Comparison of ENCODE assay signal across 8 cellular contexts in the genomic region with DNA sequence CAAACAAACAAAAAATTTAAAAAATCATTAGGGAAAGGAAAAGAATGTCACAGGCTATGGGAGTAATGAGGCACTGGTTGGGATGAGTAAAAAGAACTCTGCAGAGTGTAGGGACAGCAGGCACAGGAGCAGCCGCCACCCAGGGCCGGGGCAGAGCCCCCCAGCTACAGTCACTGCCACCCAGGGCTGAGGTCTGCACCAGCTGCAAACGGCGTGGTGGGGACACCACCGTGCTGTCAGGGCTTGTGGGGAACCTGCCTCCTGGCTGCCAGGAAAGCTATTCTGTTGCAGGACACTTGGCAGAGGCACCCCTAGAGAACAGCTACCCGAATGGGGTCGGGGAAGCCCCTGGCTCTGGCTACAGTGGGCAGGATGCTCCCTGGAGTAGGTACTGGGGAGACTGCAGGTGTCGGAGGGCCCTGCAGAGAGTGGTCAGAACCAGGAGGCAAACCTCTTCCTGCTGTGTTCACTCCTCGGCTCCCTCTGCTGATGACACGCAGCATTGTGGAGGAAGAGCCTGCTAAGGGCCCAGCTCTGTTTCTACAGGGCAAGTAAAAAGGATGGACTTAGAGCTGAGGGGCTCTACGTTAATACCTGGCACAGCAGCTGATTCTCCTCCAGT. TPM values are rescaled to one million over a fixed set of nuclear protein-coding genes. Genes with fewer than 3 reads are reported as not detected.
DNase-seq lines count a peak whose midpoint lies in the region; ATAC-seq, FAIRE-seq and TF ChIP-seq lines count a peak whose summit lies in the region.

No MANE protein-coding gene starts in this region.

- no peak overlapping the region for H3K27ac Mint-ChIP-seq in mesothelial cell of epicardium

- CTCF ChIA-PET in Panc1 (lab: Charles Lee) (interaction anchor here (0.8 kb wide), 1 partner anchor 104 kb away, joined by 4 read pairs; no protein-coding TSS in a partner anchor), endothelial cell of umbilical vein (lab: Charles Lee) (interaction anchor here (0.7 to 1.3 kb wide), 10 partner anchors 10 to 125 kb away, joined by 3 to 11 read pairs (median 4); partner anchors contain the start of genes DECR2, MRPL28 and PGAP6)

- peaks cover 24% of the 10 kb centered on the region for H3K36me3 Mint-ChIP-seq in mesothelial cell of epicardium

- H4K91ac ChIP-seq in trophoblast cell (ENCODE audit: low read depth, low read length) = no peak overlapping the region

- no peak overlapping the region for H3K4me3 Mint-ChIP-seq in mesothelial cell of epicardium

- H3K9ac ChIP-seq in endothelial cell of umbilical vein (replicated peaks; ENCODE audit: extremely low read depth, insufficient read depth, low read length) = no peak overlapping the region
- H3K9ac ChIP-seq in trophoblast cell (ENCODE audit: low read length) = no peak overlapping the region

- H3K14ac ChIP-seq in trophoblast cell (ENCODE audit: low read length) = no peak overlapping the region

- dilution Hi-C loops in endothelial cell of umbilical vein (cut with MboI; ENCODE audit: extremely low pct_ligation_motif_present, low sequenced_read_pairs) = no loop called here

- no peak overlapping the region for H3K4ac ChIP-seq in trophoblast cell (ENCODE audit: low read depth, low read length)

- no peak for TF ChIP-seq POLR2A in endothelial cell of umbilical vein (IDR thresholded peaks at IDR 0.05; ENCODE audit: low read depth, low read length)

- ATAC-seq in Panc1 = peak; percentile 94
- ATAC-seq in GM21367 (IDR thresholded peaks at IDR 0.05; ENCODE audit: unreplicated experiment) = no peak

- H2BK120ac ChIP-seq in trophoblast cell (ENCODE audit: insufficient read depth, low read length, poor library complexity) = no peak overlapping the region

- H2BK5ac ChIP-seq in trophoblast cell (ENCODE audit: low read depth, low read length, poor library complexity) = no peak overlapping the region

- POLR2A ChIA-PET in Panc1 (lab: Charles Lee) = interaction anchor here (0.5 kb wide), 1 partner anchor 312 kb away, joined by 7 read pairs; no protein-coding TSS in a partner anchor
- POLR2A ChIA-PET in endothelial cell of umbilical vein (lab: Charles Lee) = interaction anchor here (0.6 kb wide), 1 partner anchor 278 kb away, joined by 3 read pairs; no protein-coding TSS in a partner anchor

- in situ Hi-C loops in Panc1 (cut with HindIII; ENCODE audit: low pct_unique_long_range_greater_than_20kb, low sequenced_read_pairs) = no loop called here

- no peak overlapping the region for H3K4me3 ChIP-seq in Panc1 (ENCODE audit: low read depth in 2 of 2, low read length in 2 of 2)
- no peak overlapping the region for H3K4me3 ChIP-seq in endothelial cell of umbilical vein (replicated peaks in 1 of 3; ENCODE audit: insufficient read depth in 1 of 3, low read depth in 1 of 3, low read length in 3 of 3)
- no peak overlapping the region for H3K4me3 ChIP-seq in trophoblast cell (ENCODE audit: low read depth, low read length)

- no peaks in the 10 kb centered on the region for H3K9me3 ChIP-seq in Panc1 (ENCODE audit: control insufficient read depth, insufficient read depth, low read depth, low read length)
- H3K9me3 ChIP-seq in endothelial cell of umbilical vein (replicated peaks; ENCODE audit: control insufficient read depth, insufficient read depth, low read length) = no peaks in the 10 kb centered on the region
- no peaks in the 10 kb centered on the region for H3K9me3 ChIP-seq in trophoblast cell (ENCODE audit: insufficient read depth, low read depth, low read length)

- no TSS peak for BruUV-seq in Panc1 (replicated peaks; lab: Mats Ljungman, UMichigan)
- no TSS peak for BruUV-seq in endothelial cell of umbilical vein (replicated peaks; lab: Mats Ljungman, UMichigan)

- no peak overlapping the region for H3K23ac ChIP-seq in trophoblast cell (ENCODE audit: low read length)

- H3K27ac ChIP-seq in Panc1 (ENCODE audit: low read length) = no peak overlapping the region
- H3K27ac ChIP-seq in endothelial cell of umbilical vein (ENCODE audit: insufficient read depth, low read depth, low read length) = no peak overlapping the region
- H3K27ac ChIP-seq in trophoblast cell (ENCODE audit: low read depth, low read length) = no peak overlapping the region

- H3K27me3 Mint-ChIP-seq in mesothelial cell of epicardium (ENCODE audit: low read depth) = no peaks in the 10 kb centered on the region

- H4K12ac ChIP-seq in trophoblast cell (ENCODE audit: low read depth, low read length) = no peak overlapping the region

- H2BK12ac ChIP-seq in trophoblast cell (ENCODE audit: low read length) = no peak overlapping the region

- H2AFZ ChIP-seq in endothelial cell of umbilical vein (ENCODE audit: low read depth, low read length) (no peak overlapping the region), trophoblast cell (ENCODE audit: insufficient read depth, low read length, poor library complexity) (no peak overlapping the region)

- WGBS in trophoblast cell (ENCODE audit: extremely low coverage, insufficient coverage, insufficient read length) = no CpG with 5 or more reads among the region's 11 CpGs

- H3K36me3 ChIP-seq in Panc1 (ENCODE audit: control insufficient read depth, insufficient read depth, low read length) = no peaks in the 10 kb centered on the region
- H3K36me3 ChIP-seq in endothelial cell of umbilical vein (ENCODE audit: control insufficient read depth in 2 of 2, extremely low read depth in 1 of 2, insufficient read depth in 2 of 2, low read length in 2 of 2) = peaks cover 0 to 24% of the 10 kb centered on the region in 2 experiments
- peaks cover 12 to 15% of the 10 kb centered on the region in 2 experiments for H3K36me3 ChIP-seq in trophoblast cell (ENCODE audit: control insufficient read depth in 1 of 2, insufficient read depth in 2 of 2, low read length in 2 of 2)

- no peaks in the 10 kb centered on the region for H3K79me1 ChIP-seq in trophoblast cell (ENCODE audit: low read length)

- no peaks in the 10 kb centered on the region for H3K9me3 Mint-ChIP-seq in mesothelial cell of epicardium

- no peak overlapping the region for H4K8ac ChIP-seq in trophoblast cell (ENCODE audit: low read depth, low read length)

- no peaks in the 10 kb centered on the region for H3K4me1 ChIP-seq in Panc1 (ENCODE audit: control insufficient read depth, insufficient read depth, low read length)
- H3K4me1 ChIP-seq in endothelial cell of umbilical vein (ENCODE audit: control insufficient read depth, extremely low read depth, insufficient read depth, low read length) = no peaks in the 10 kb centered on the region
- H3K4me1 ChIP-seq in trophoblast cell (ENCODE audit: control insufficient read depth in 1 of 2, insufficient read depth in 2 of 2, low read length in 2 of 2) = peaks cover 0 to 4% of the 10 kb centered on the region in 2 experiments

- no peaks in the 10 kb centered on the region for H3K79me2 ChIP-seq in endothelial cell of umbilical vein (ENCODE audit: control insufficient read depth, insufficient read depth, low read length)
- no peaks in the 10 kb centered on the region for H3K79me2 ChIP-seq in trophoblast cell (ENCODE audit: control insufficient read depth, insufficient read depth, low read length, poor library complexity)

- H3K4me1 Mint-ChIP-seq in mesothelial cell of epicardium = no peaks in the 10 kb centered on the region

- DNase-seq in COR-L47 (lab: John Stamatoyannopoulos, UW) = peak; percentile 28
- DNase-seq in Panc1 (ENCODE audit: low read depth, low spot score) = peak; percentile 4
- peak; percentile 49 for DNase-seq in endothelial cell of umbilical vein (ENCODE audit: low read depth, low spot score)
- peak; percentile 30 to 59 for DNase-seq in trophoblast cell
- no peak for DNase-seq in mesothelial cell of epicardium (ENCODE audit: low spot score in 2 of 2, unreplicated experiment in 2 of 2)
- no peak for DNase-seq in stimulated activated CD4-positive, alpha-beta T cell treated with anti-CD3 and anti-CD28 coated beads, Interleukin-4, amount 100 ng/mL, for 1 hour

- H3K4me2 ChIP-seq in endothelial cell of umbilical vein (ENCODE audit: insufficient read depth, low read length) (no peak overlapping the region), trophoblast cell (ENCODE audit: low read length) (no peak overlapping the region)

- H3K9me1 ChIP-seq in endothelial cell of umbilical vein (replicated peaks; ENCODE audit: control insufficient read depth, extremely low read depth, insufficient read depth, low read length) = no peaks in the 10 kb centered on the region

- TF ChIP-seq CTCF in GM12874 (IDR thresholded peaks at IDR 0.05; ENCODE audit: insufficient read depth, low read depth, low read length) (peak; percentile 61; the same call in 1 of the 2 replicates), Panc1 (IDR thresholded peaks at IDR 0.05) (no peak; the same call in 1 of the 2 replicates), endothelial cell of umbilical vein (IDR thresholded peaks at IDR 0.05; ENCODE audit: extremely low read depth in 1 of 2, insufficient read depth in 1 of 2, low read depth in 1 of 2, low read length in 2 of 2) (peak; percentile 49 to 54), mesothelial cell of epicardium (IDR thresholded peaks at IDR 0.05; ENCODE audit: unreplicated experiment) (no peak)

- FAIRE-seq in endothelial cell of umbilical vein (lab: Jason Lieb, UNC) = peak; percentile 66

- no peak overlapping the region for H3K18ac ChIP-seq in trophoblast cell (ENCODE audit: low read length)

- intact Hi-C loops in Panc1 (cut with micrococcal nuclease; ENCODE audit: unreplicated experiment) = loop anchor here (5.0 kb wide), 1 partner anchor 103 kb away; no protein-coding TSS in a partner anchor
- intact Hi-C loops in endothelial cell of umbilical vein (cut with micrococcal nuclease) = loop anchor here (1.0 to 5.0 kb wide), 2 partner anchors 68 to 103 kb away; partner anchors contain the start of gene RAB11FIP3

- no peaks in the 10 kb centered on the region for H4K20me1 ChIP-seq in endothelial cell of umbilical vein (replicated peaks; ENCODE audit: control insufficient read depth, extremely low read depth, insufficient read depth, low read length)

- no peak overlapping the region for H2AK5ac ChIP-seq in trophoblast cell (ENCODE audit: low read length)

- H3K27me3 ChIP-seq in Panc1 (ENCODE audit: control insufficient read depth, insufficient read depth, low read length) (no peaks in the 10 kb centered on the region), endothelial cell of umbilical vein (ENCODE audit: control insufficient read depth in 2 of 2, insufficient read depth in 2 of 2, low read length in 2 of 2) (no peaks in the 10 kb centered on the region), trophoblast cell (ENCODE audit: insufficient read depth, low read length) (no peaks in the 10 kb centered on the region)

RNA-seq across cellular contexts. Expression of gene CAPN15, which starts 32.3 kb away (rescaled TPM):
- total RNA-seq in Panc1 (2021; ENCODE audit: unreplicated experiment) (78.5 TPM), endothelial cell of umbilical vein (65.0 and 70.1 TPM in 2 replicates), mesothelial cell of epicardium (48.2 to 49.1 TPM (median 48.7 TPM) in 3 replicates)
- polyA plus RNA-seq in Panc1 (2012; ENCODE audit: insufficient read length) = 117 TPM
- 33.9 and 48.6 TPM in 2 replicates for polyA plus RNA-seq in endothelial cell of umbilical vein
- 14.6 and 22.7 TPM in 2 replicates for polyA plus RNA-seq in endothelial cell of umbilical vein (2011; cell fraction: cytosol; rRNA removed)
- 63.6 and 68.1 TPM in 2 replicates for polyA plus RNA-seq in endothelial cell of umbilical vein (2011; cell fraction: nucleus; rRNA removed)
- polyA plus RNA-seq in endothelial cell of umbilical vein (2012) = 20.7 and 35.9 TPM in 2 replicates
- polyA minus RNA-seq in endothelial cell of umbilical vein = 17.2 and 27.8 TPM in 2 replicates
- 47.6 TPM for polyA minus RNA-seq in endothelial cell of umbilical vein (2011; cell fraction: cytosol; rRNA and poly(A)+ RNA removed)
- 21.5 and 36.2 TPM in 2 replicates for polyA minus RNA-seq in endothelial cell of umbilical vein (2011; cell fraction: nucleus; rRNA and poly(A)+ RNA removed)
- 22.8 and 23.9 TPM in 2 replicates for polyA plus RNA-seq in trophoblast cell (2013)

Comparison
In these comparisons a context has a peak if more than half of its experiments do, and no peak if none do; other contexts are left out.
1. DNase-seq: peak in COR-L47 (single experiment), Panc1 (single experiment), endothelial cell of umbilical vein (single experiment) and trophoblast cell (2 of 2); none in mesothelial cell of epicardium (0 of 2) and stimulated activated CD4-positive, alpha-beta T cell treated with anti-CD3 and anti-CD28 coated beads, Interleukin-4, amount 100 ng/mL, for 1 hour (single experiment).
2. CTCF ChIP-seq: peak in GM12874 (single experiment) and endothelial cell of umbilical vein (2 of 2); none in Panc1 (single experiment) and mesothelial cell of epicardium (single experiment).